ENCODE assay signal across 25 cellular contexts in the genomic region with DNA sequence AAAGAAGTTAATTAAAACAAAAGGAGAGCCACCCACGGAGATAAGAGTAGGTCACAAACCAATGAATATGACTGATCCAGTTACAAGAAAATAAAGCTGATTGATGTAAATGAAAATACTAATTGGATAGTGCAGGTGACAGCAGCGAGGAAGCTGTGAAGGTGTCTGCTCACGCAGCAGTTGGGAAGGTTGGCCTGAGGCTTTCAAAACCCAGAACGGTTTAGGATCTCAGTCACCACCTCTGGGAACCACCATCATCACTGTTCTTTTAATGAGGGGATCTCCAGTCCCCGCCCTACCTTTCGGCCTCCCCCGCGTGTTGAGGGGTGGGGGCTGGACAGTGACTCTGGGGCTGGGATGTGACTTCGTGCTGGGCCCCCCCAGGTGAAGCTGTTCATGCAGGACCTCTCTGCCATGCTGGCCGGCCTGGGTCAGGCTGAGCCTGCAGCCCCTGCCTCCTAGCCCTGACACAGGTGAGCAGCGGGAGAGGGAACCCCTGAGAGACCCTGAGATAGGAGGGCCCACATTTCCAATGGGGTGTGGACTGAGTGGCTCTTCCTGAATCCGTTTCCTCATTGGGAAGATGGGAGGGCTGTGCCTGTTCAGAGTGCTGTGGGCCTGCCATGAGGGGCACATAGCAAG. TPM values are rescaled to one million over a fixed set of nuclear protein-coding genes. Genes with fewer than 3 reads are reported as not detected.
"Had no signal": no experiment of that assay in that cellular context is flagged by ENCODE, and none has a peak within 500 bp of the region (broad histone marks: within the 10 kb centered on the region; RNA-seq: fewer than 3 reads in every experiment).

No MANE protein-coding gene starts in this region.

- H3K9me3 Mint-ChIP-seq: activated T-cell treated with anti-CD3 and anti-CD28 coated beads, Interleukin-2, amount 50 U/mL, for 4 hours; central memory CD8-positive, alpha-beta T cell; naive thymus-derived CD8-positive, alpha-beta T cell had no signal

- H3K9ac ChIP-seq: parathyroid adenoma had no signal

- H3K27ac ChIP-seq: brain microvascular endothelial cell, colonic mucosa, lower lobe of right lung, neutrophil, parathyroid adenoma, upper lobe of right lung had no signal

- H3K4me3 Mint-ChIP-seq: activated T-cell treated with anti-CD3 and anti-CD28 coated beads, Interleukin-2, amount 50 U/mL, for 4 hours; central memory CD8-positive, alpha-beta T cell had no signal

- H3K4me3 ChIP-seq: colonic mucosa, lower lobe of right lung, smooth muscle cell, upper lobe of right lung had no signal

- H3K9me3 ChIP-seq: colonic mucosa, lower lobe of right lung, neutrophil, upper lobe of right lung had no signal

- FAIRE-seq: endometrium had no signal

- DNase-seq: activated CD4-positive, alpha-beta T cell treated with anti-CD3 and anti-CD28 coated beads, Interleukin-2, amount 50 U/mL, for 1 hour; activated gamma-delta T cell; activated T-cell treated with anti-CD3 and anti-CD28 coated beads, Interleukin-2, amount 50 U/mL, for 4 hours; aorta; brain microvascular endothelial cell; colonic mucosa; erythroblast; foreskin melanocyte; glutamatergic neuron; hippocampal formation; islet precursor cell; left colon; lower lobe of right lung; naive thymus-derived CD8-positive, alpha-beta T cell; stimulated activated CD4-positive, alpha-beta T cell treated with anti-CD3 and anti-CD28 coated beads, Interleukin-4, amount 100 ng/mL, for 1 hour; upper lobe of right lung had no signal

- ATAC-seq: activated CD4-positive, CD25-positive, alpha-beta regulatory T cell treated with anti-CD3 and anti-CD28 coated beads, Interleukin-2, amount 50 U/mL, for 24 hours; activated T-cell treated with anti-CD3 and anti-CD28 coated beads, Interleukin-2, amount 50 U/mL, for 4 hours; left colon; lower lobe of right lung; naive thymus-derived CD8-positive, alpha-beta T cell; sciatic nerve; upper lobe of right lung had no signal

- H3K4me2 ChIP-seq: smooth muscle cell had no signal

RNA-seq across cellular contexts. Expression of gene CFAP73, which starts 7.8 kb away (rescaled TPM):
- total RNA-seq: aorta, mesenteric fat pad, smooth muscle cell, upper lobe of right lung had no signal
- polyA plus RNA-seq: naive thymus-derived CD8-positive, alpha-beta T cell; smooth muscle cell had no signal

RNA-seq across cellular contexts. Expression of gene RASAL1, which starts 21.8 kb away (rescaled TPM):
- total RNA-seq: aorta; mesenteric fat pad; smooth muscle cell; T-helper 1 cell treated with Interleukin-12 subunit alpha and Interleukin-12 subunit beta and Interleukin-4 antibody, amounts not matched to agents 30 ng/mL and 1 ng/mL, for 36 hours had no signal
- polyA plus RNA-seq: aorta, smooth muscle cell had no signal
